Comparison of ENCODE assay signal across 7 cellular contexts in the genomic region with DNA sequence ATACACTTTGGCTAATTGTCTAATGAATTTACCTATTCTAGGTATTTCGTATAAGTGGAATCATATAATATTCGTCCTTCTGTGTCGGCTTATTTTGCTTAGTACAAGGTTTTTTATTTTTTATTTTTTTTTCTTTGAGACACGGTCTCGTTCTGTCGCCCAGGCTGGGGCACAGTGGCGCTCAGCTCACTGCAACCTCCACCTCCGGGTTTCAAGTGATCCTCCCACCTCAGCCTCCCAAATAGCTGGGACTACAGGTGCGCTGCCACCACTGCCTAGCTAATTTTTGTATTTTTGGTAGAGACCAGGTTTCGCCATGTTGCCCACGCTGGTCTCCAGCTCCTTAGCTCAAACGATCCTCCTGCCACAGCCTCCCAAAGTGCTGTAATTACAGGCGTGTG. TPM values are rescaled to one million over a fixed set of nuclear protein-coding genes. Genes with fewer than 3 reads are reported as not detected.
DNase-seq lines count a peak whose midpoint lies in the region; ATAC-seq and TF ChIP-seq lines count a peak whose summit lies in the region.

No MANE protein-coding gene starts in this region.

- H3K36me3 ChIP-seq in iPS-18a (ENCODE audit: control insufficient read depth, low read depth, low read length): no peaks in the 10 kb centered on the region

- peaks cover 91% of the 10 kb centered on the region for H3K4me1 Mint-ChIP-seq in activated T-cell treated with anti-CD3 and anti-CD28 coated beads, Interleukin-2, amount 50 U/mL, for 72 hours (ENCODE audit: low read depth)
- H3K4me1 Mint-ChIP-seq in stimulated activated naive CD8-positive, alpha-beta T cell treated with anti-CD3 and anti-CD28 coated beads, Interleukin-15, amount 100 ng/mL, for 72 hours: peaks cover 80% of the 10 kb centered on the region

- H3K27me3 Mint-ChIP-seq in activated T-cell treated with anti-CD3 and anti-CD28 coated beads, Interleukin-2, amount 50 U/mL, for 72 hours (ENCODE audit: low read depth): no peaks in the 10 kb centered on the region
- no peaks in the 10 kb centered on the region for H3K27me3 Mint-ChIP-seq in stimulated activated naive CD8-positive, alpha-beta T cell treated with anti-CD3 and anti-CD28 coated beads, Interleukin-15, amount 100 ng/mL, for 72 hours

- H3K27ac ChIP-seq in HL-60 (replicated peaks): peak overlapping the region; percentile 99
- H3K27ac ChIP-seq in iPS-18a (ENCODE audit: low read length): peak overlapping the region; percentile 100

- H3K4me3 ChIP-seq in HL-60 (replicated peaks; ENCODE audit: insufficient read depth, low read length) (no peak overlapping the region; the same call in 1 of the 2 replicates), iPS-18a (ENCODE audit: low read length) (peak overlapping the region; percentile 97)

- no peak for TF ChIP-seq CTCF in HL-60 (IDR thresholded peaks at IDR 0.05; ENCODE audit: insufficient read depth, low read length)

- no peaks in the 10 kb centered on the region for H3K9me3 Mint-ChIP-seq in activated T-cell treated with anti-CD3 and anti-CD28 coated beads, Interleukin-2, amount 50 U/mL, for 72 hours
- H3K9me3 Mint-ChIP-seq in stimulated activated naive CD8-positive, alpha-beta T cell treated with anti-CD3 and anti-CD28 coated beads, Interleukin-15, amount 100 ng/mL, for 72 hours: no peaks in the 10 kb centered on the region

- peaks cover 26% of the 10 kb centered on the region for H3K4me1 ChIP-seq in iPS-18a (ENCODE audit: control insufficient read depth, low read depth, low read length)

- no peaks in the 10 kb centered on the region for H3K9me3 ChIP-seq in iPS-18a (ENCODE audit: control insufficient read depth, low read depth, low read length)

- no peak for DNase-seq in HL-60 (ENCODE audit: low read depth in 1 of 2, low spot score in 1 of 2)
- no peak for DNase-seq in activated T-cell treated with anti-CD3 and anti-CD28 coated beads, Interleukin-2, amount 50 U/mL, for 72 hours
- DNase-seq in stimulated activated naive CD8-positive, alpha-beta T cell treated with anti-CD3 and anti-CD28 coated beads, Interleukin-15, amount 100 ng/mL, for 72 hours: no peak
- DNase-seq in C1 segment of cervical spinal cord (lab: John Stamatoyannopoulos, UW): no peak
- no peak for DNase-seq in T1000 (lab: John Stamatoyannopoulos, UW)
- no peak for DNase-seq in anterior cingulate cortex (lab: John Stamatoyannopoulos, UW)

- H3K4me3 Mint-ChIP-seq in activated T-cell treated with anti-CD3 and anti-CD28 coated beads, Interleukin-2, amount 50 U/mL, for 72 hours: peak overlapping the region; percentile 92 to 99
- peak overlapping the region; percentile 92 to 98 for H3K4me3 Mint-ChIP-seq in stimulated activated naive CD8-positive, alpha-beta T cell treated with anti-CD3 and anti-CD28 coated beads, Interleukin-15, amount 100 ng/mL, for 72 hours

- peaks cover 0 to 7% of the 10 kb centered on the region in 2 donors for H3K36me3 Mint-ChIP-seq in activated T-cell treated with anti-CD3 and anti-CD28 coated beads, Interleukin-2, amount 50 U/mL, for 72 hours (ENCODE audit: insufficient read depth in 2 of 2)

- H3K9ac ChIP-seq in iPS-18a (ENCODE audit: low read length): peak overlapping the region; percentile 99

- peak overlapping the region; percentile 97 for H3K27ac Mint-ChIP-seq in activated T-cell treated with anti-CD3 and anti-CD28 coated beads, Interleukin-2, amount 50 U/mL, for 72 hours
- H3K27ac Mint-ChIP-seq in stimulated activated naive CD8-positive, alpha-beta T cell treated with anti-CD3 and anti-CD28 coated beads, Interleukin-15, amount 100 ng/mL, for 72 hours: peak overlapping the region; percentile 100

- ATAC-seq in activated T-cell treated with anti-CD3 and anti-CD28 coated beads, Interleukin-2, amount 50 U/mL, for 72 hours (replicated peaks in 1 of 2): no peak
- ATAC-seq in stimulated activated naive CD8-positive, alpha-beta T cell treated with anti-CD3 and anti-CD28 coated beads, Interleukin-15, amount 100 ng/mL, for 72 hours: no peak

- H3K27me3 ChIP-seq in HL-60 (ENCODE audit: insufficient read depth, poor library complexity, severe bottlenecking) (no peaks in the 10 kb centered on the region), iPS-18a (ENCODE audit: control insufficient read depth, insufficient read depth, low read length) (no peaks in the 10 kb centered on the region)

RNA-seq across cellular contexts. Expression of a gene that starts 38.2 kb away (rescaled TPM):
- total RNA-seq in activated T-cell treated with anti-CD3 and anti-CD28 coated beads, Interleukin-2, amount 50 U/mL, for 72 hours: 100 to 1,000 TPM; 270 to 291 TPM
